In the genomic region with DNA sequence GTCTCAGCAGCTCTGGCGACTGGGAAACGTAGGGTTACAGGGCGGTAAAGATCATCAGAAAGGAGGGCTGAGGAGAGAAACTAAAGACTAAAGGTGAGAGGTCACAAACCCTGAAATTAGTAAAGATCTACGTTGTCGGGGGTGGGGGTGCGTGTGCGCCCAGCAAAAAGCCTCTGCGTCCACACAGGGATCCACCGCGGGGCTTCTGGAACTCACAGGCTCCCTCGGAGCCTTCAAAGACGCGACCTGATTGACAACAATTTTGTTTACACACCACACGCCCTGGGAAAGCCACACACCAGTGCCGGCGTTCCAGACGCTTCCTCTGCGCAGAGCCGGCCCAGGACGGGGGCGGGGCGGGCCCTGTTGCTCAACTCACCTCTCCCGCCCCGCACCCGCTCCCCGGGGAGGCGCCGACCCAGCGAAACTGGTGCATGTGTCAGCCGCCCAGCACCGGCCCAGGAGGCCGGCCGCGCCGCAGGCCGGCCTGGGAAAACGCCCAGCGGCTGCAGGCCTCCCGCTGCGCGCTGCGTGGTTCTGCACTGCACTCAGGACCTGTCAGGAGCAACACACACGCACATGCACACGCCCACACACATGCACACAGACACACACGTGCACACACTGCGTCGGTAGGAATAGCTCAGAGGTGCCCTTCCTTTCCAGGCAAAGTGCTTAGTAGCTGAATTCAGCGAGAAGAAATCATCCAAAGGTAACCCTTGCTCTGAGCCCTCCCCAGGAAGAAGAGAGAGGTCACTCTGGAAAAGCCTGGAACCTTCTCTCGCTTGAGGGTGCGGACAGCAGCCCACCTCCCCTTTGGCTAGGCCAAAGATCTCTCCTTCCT, we compare ENCODE assay signal across 8 cellular contexts. TPM values are rescaled to one million over a fixed set of nuclear protein-coding genes. Genes with fewer than 3 reads are reported as not detected.
DNase-seq lines count a peak whose midpoint lies in the region; ATAC-seq lines count a peak whose summit lies in the region.

No MANE protein-coding gene starts in this region.

- DNase-seq in DMS153 (lab: John Stamatoyannopoulos, UW) (peak; percentile 34), caudate nucleus (lab: John Stamatoyannopoulos, UW) (peak in 58 of 61 donors; percentile 5 to 88 (median 46)), NCI-H1048 (lab: John Stamatoyannopoulos, UW) (no peak)
- peak; percentile 37 to 69 (median 47) for DNase-seq in stimulated activated CD4-positive, alpha-beta T cell treated with anti-CD3 and anti-CD28 coated beads, Interleukin-1b, Interleukin-23, amount 100 ng/mL, for 24 hours (ENCODE audit: low read depth in 4 of 4, low spot score in 1 of 4)

- H3K9ac ChIP-seq in HUES64 (ENCODE audit: low read depth, low read length) = peak overlapping the region; percentile 47; the same call in 1 of the 2 replicates

- H3K36me3 ChIP-seq in HUES64 (ENCODE audit: insufficient read depth, low read length) = no peaks in the 10 kb centered on the region

- H3K27me3 ChIP-seq in HUES64 (ENCODE audit: insufficient read depth, low read length) (no peaks in the 10 kb centered on the region), layer of hippocampus (ENCODE audit: control insufficient read depth, insufficient read depth, low read length) (no peaks in the 10 kb centered on the region)

- H3K27ac ChIP-seq in HUES64 (ENCODE audit: low read depth, low read length) (peak overlapping the region; percentile 77; the same call in 1 of the 2 replicates), caudate nucleus (ENCODE audit: low read depth, low read length) (peak overlapping the region; percentile 94), layer of hippocampus (ENCODE audit: low read depth, low read length) (peak overlapping the region; percentile 89)

- H3K4me3 ChIP-seq in HUES64 (ENCODE audit: low read length) = peak overlapping the region; percentile 33

- WGBS in HUES64 = 50% methylated on average over 50 of the region's 50 CpGs

- peaks cover 24% of the 10 kb centered on the region for H3K4me1 ChIP-seq in HUES64 (ENCODE audit: insufficient read depth, low read length)

- ATAC-seq in GM21447 (IDR thresholded peaks at IDR 0.05; ENCODE audit: unreplicated experiment) = peak; percentile 76
- peak; percentile 80 to 81 for ATAC-seq in activated CD4-positive, CD25-positive, alpha-beta regulatory T cell treated with anti-CD3 and anti-CD28 coated beads, Interleukin-2, amount 50 U/mL, for 24 hours

- no peaks in the 10 kb centered on the region for H3K9me3 ChIP-seq in HUES64 (ENCODE audit: insufficient read depth, low read depth, low read length)

RNA-seq across cellular contexts. Expression of gene ARID1B, which starts 57.2 kb away (rescaled TPM):
- polyA plus RNA-seq in HUES64 (2013, experiment 1 of 2) = 38.0 TPM
- 35.7 TPM for polyA plus RNA-seq in HUES64 (2013, experiment 2 of 2)
